In the genomic region with DNA sequence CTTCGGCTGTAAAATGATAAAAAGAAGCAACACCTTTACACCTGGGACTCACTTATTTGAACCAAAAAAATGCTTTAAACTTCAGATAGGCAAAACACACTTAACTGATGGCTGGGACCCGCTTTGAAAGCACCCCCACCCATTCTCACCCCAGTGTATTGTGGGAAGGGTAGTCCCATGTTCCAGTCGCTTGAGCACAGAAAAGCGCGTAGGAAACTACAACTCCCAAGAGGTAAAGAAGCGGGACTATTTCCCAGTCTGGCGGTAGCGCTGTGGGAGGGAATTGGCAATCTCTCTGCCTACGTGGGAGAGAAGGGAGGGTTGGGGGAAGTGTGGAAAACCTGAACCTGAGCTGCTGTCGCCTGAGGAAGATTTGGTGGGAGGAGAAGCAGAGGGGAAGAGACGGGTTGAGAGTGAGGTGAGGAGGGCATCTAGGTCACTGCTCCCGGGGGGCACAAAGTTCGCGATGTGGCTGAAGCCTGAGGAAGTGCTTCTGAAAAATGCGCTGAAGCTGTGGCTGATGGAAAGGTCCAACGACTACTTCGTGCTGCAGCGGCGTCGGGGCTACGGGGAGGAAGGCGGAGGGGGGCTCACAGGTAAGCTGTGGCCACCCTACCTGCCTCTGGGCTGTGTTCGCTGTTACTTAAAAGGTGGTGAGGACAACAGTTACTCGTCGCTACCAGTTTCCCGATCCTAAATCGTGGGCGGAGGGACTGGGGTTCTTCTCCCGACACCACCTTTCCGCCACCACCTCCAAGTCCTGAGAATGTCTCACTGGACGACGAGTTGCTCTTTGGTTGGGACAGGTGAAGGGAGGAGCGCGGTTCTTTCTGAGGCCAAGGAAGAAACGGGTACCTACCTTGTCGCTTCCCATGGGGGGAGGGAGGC, we compare ENCODE assay signal across 8 cellular contexts. TPM values are rescaled to one million over a fixed set of nuclear protein-coding genes. Genes with fewer than 3 reads are reported as not detected.
DNase-seq lines count a peak whose midpoint lies in the region; ATAC-seq and TF ChIP-seq lines count a peak whose summit lies in the region.

TSS of gene TBC1D8B (plus strand) at position 286 of the 888 bp plus-strand sequence. CDS start at position 467, 181 bp downstream.

- peak within 1 kb of the TSS; percentile 80 for H3K27ac Mint-ChIP-seq in activated T-helper 17 cell treated with anti-CD3 and anti-CD28 coated beads, Interleukin-2, amount 50 U/mL, for 72 hours
- H3K27ac Mint-ChIP-seq in naive thymus-derived CD8-positive, alpha-beta T cell: peak within 1 kb of the TSS in 4 of 10 donors; percentile 13 to 83 (median 57)

- no peaks in the 10 kb centered on the region for H3K9me3 Mint-ChIP-seq in activated T-helper 17 cell treated with anti-CD3 and anti-CD28 coated beads, Interleukin-2, amount 50 U/mL, for 72 hours
- H3K9me3 Mint-ChIP-seq in naive thymus-derived CD8-positive, alpha-beta T cell: no peaks in the 10 kb centered on the region

- ATAC-seq in GM19035 (IDR thresholded peaks at IDR 0.05; ENCODE audit: unreplicated experiment): peak; percentile 96
- ATAC-seq in HG03175 (IDR thresholded peaks at IDR 0.05; ENCODE audit: unreplicated experiment): peak; percentile 98
- ATAC-seq in activated T-helper 17 cell treated with anti-CD3 and anti-CD28 coated beads, Interleukin-2, amount 50 U/mL, for 72 hours (replicated peaks): peak; percentile 86
- peak; percentile 71 to 83 for ATAC-seq in naive thymus-derived CD8-positive, alpha-beta T cell

- H3K4me3 Mint-ChIP-seq in activated T-helper 17 cell treated with anti-CD3 and anti-CD28 coated beads, Interleukin-2, amount 50 U/mL, for 72 hours: peak within 1 kb of the TSS; percentile 86
- H3K4me3 Mint-ChIP-seq in naive thymus-derived CD8-positive, alpha-beta T cell: peak within 1 kb of the TSS; percentile 86 to 95 (median 89)

- no peak for TF ChIP-seq CTCF in foreskin fibroblast (IDR thresholded peaks at IDR 0.05; ENCODE audit: low read depth, low read length)

- peak in 12 of 14 donors; percentile 0 to 55 (median 48) for DNase-seq in C1 segment of cervical spinal cord (lab: John Stamatoyannopoulos, UW)
- DNase-seq in NCI-H510A treated with DMSO at 0.1 percent for 48 hours (lab: John Stamatoyannopoulos, UW): peak; percentile 71
- peak; percentile 85 to 93 for DNase-seq in foreskin fibroblast
- peak in 5 of 10 donors; percentile 1 to 37 (median 4) for DNase-seq in naive thymus-derived CD8-positive, alpha-beta T cell
- peak; percentile 79 for DNase-seq in ureter (ENCODE audit: low spot score)

- no peaks in the 10 kb centered on the region for H3K36me3 Mint-ChIP-seq in activated T-helper 17 cell treated with anti-CD3 and anti-CD28 coated beads, Interleukin-2, amount 50 U/mL, for 72 hours (ENCODE audit: low read depth)
- no peaks in the 10 kb centered on the region for H3K36me3 Mint-ChIP-seq in naive thymus-derived CD8-positive, alpha-beta T cell

- POLR2A ChIA-PET in naive thymus-derived CD8-positive, alpha-beta T cell (lab: Charles Lee): no interaction called here

- peaks cover 11% of the 10 kb centered on the region for H3K27me3 Mint-ChIP-seq in activated T-helper 17 cell treated with anti-CD3 and anti-CD28 coated beads, Interleukin-2, amount 50 U/mL, for 72 hours
- H3K27me3 Mint-ChIP-seq in naive thymus-derived CD8-positive, alpha-beta T cell: peaks cover 11 to 32% (median 28%) of the 10 kb centered on the region in 5 donors

- H3K4me1 Mint-ChIP-seq in activated T-helper 17 cell treated with anti-CD3 and anti-CD28 coated beads, Interleukin-2, amount 50 U/mL, for 72 hours: no peaks in the 10 kb centered on the region
- peaks cover 0 to 26% (median 17%) of the 10 kb centered on the region in 4 donors for H3K4me1 Mint-ChIP-seq in naive thymus-derived CD8-positive, alpha-beta T cell

- H3K4me3 ChIP-seq in foreskin fibroblast (ENCODE audit: low read depth in 1 of 2, low read length in 2 of 2): peak within 1 kb of the TSS; percentile 94 to 96

RNA-seq across cellular contexts. Expression of gene TBC1D8B, which starts in this region (rescaled TPM):
- 1 to 10 TPM in 1 of 2 donors, under 1 TPM in 1; 0.84 to 1.5 TPM for total RNA-seq in activated T-helper 17 cell treated with anti-CD3 and anti-CD28 coated beads, Interleukin-2, amount 50 U/mL, for 72 hours
- total RNA-seq in naive thymus-derived CD8-positive, alpha-beta T cell: 1 to 10 TPM in 1 of 2 experiments, under 1 TPM in 1; 0.88 to 1.7 TPM
- under 1 TPM in 2 of 3 donors, not detected in 1; 0.13 to 0.25 TPM for polyA plus RNA-seq in naive thymus-derived CD8-positive, alpha-beta T cell
- total RNA-seq in ureter: 11.1 TPM
